In genomic region chr15:98754283-98755022, GRCh38 we compare ENCODE assay signal across 11 cellular contexts.
A peak's percentile ranks its signal among the peaks of the same experiment; 100 is the strongest.
DNase-seq lines count a peak whose midpoint lies in the region; ATAC-seq, FAIRE-seq and TF ChIP-seq lines count a peak whose summit lies in the region.
"Had no signal": no experiment of that assay in that cellular context is flagged by ENCODE, and none has a peak within 500 bp of the region (broad histone marks: within the 10 kb centered on the region; RNA-seq: fewer than 3 reads in every experiment).

No MANE protein-coding gene starts in this region.

- H3K27me3 ChIP-seq in astrocyte (ENCODE audit: insufficient read depth, low read length) (no peaks in the 10 kb centered on the region), stomach (no peaks in the 10 kb centered on the region)

- H3K4me2 ChIP-seq in astrocyte (ENCODE audit: low read length), result peak overlapping the region; percentile 77

- H3K36me3 ChIP-seq in astrocyte (ENCODE audit: insufficient read depth, low read length) (no peaks in the 10 kb centered on the region), stomach (no peaks in the 10 kb centered on the region)

- H3K27ac Mint-ChIP-seq in astrocyte (ENCODE audit: unreplicated experiment), result peak overlapping the region; percentile 92
- H3K27ac Mint-ChIP-seq: activated T-cell treated with anti-CD3 and anti-CD28 coated beads, Interleukin-2, amount 50 U/mL, for 72 hours had no signal

- no peak for TF ChIP-seq CTCF in HFF-Myc (IDR thresholded peaks at IDR 0.05; ENCODE audit: low read depth, low read length, missing control alignments)
- no peak for TF ChIP-seq CTCF in astrocyte (IDR thresholded peaks at IDR 0.05; ENCODE audit: insufficient read depth, low read depth, low read length)
- TF ChIP-seq CTCF in stomach (IDR thresholded peaks at IDR 0.05), result no peak

- TF ChIP-seq POLR2A in stomach (IDR thresholded peaks at IDR 0.05), result no peak

- no peaks in the 10 kb centered on the region for H3K36me3 Mint-ChIP-seq in astrocyte (ENCODE audit: low read depth, unreplicated experiment)

- intact Hi-C loops in stomach (cut with DNase I; ENCODE audit: low total_unique reads), result no loop called here

- H3K9ac ChIP-seq in astrocyte (ENCODE audit: low read length), result peak overlapping the region; percentile 47

- H3K27me3 Mint-ChIP-seq in astrocyte (ENCODE audit: low read depth, unreplicated experiment), result no peaks in the 10 kb centered on the region

- no peak for TF ChIP-seq EP300 in stomach (IDR thresholded peaks at IDR 0.05)

- FAIRE-seq in astrocyte (lab: Jason Lieb, UNC), result peak; percentile 47
- FAIRE-seq: GM12878 had no signal

- H3K9me3 Mint-ChIP-seq in astrocyte (ENCODE audit: unreplicated experiment), result no peaks in the 10 kb centered on the region
- H3K9me3 Mint-ChIP-seq: activated T-cell treated with anti-CD3 and anti-CD28 coated beads, Interleukin-2, amount 50 U/mL, for 72 hours had no signal

- ATAC-seq in GM21619 (IDR thresholded peaks at IDR 0.05; ENCODE audit: unreplicated experiment), result no peak
- ATAC-seq: GM12878 had no signal

- peaks cover 74% of the 10 kb centered on the region for H4K20me1 ChIP-seq in astrocyte (ENCODE audit: insufficient read depth, low read length)

- WGBS in stomach, 5 donors, result 28 to 48% (median 36%) methylated on average over 8 of the region's 8 CpGs

- H3K4me3 ChIP-seq in HFF-Myc (replicated peaks; ENCODE audit: low read depth, low read length) (peak overlapping the region; percentile 13; the same call in 1 of the 2 replicates), astrocyte (ENCODE audit: insufficient read depth, low read depth, low read length) (peak overlapping the region; percentile 24), stomach (peak overlapping the region; percentile 24 to 36 (median 30))
- H3K4me3 ChIP-seq: GM12878 had no signal

- peaks cover 35% of the 10 kb centered on the region for H3K4me1 Mint-ChIP-seq in astrocyte (ENCODE audit: low read depth, unreplicated experiment)

- H3K4me3 Mint-ChIP-seq in astrocyte (ENCODE audit: unreplicated experiment), result peak overlapping the region; percentile 64
- H3K4me3 Mint-ChIP-seq: activated T-cell treated with anti-CD3 and anti-CD28 coated beads, Interleukin-2, amount 50 U/mL, for 72 hours had no signal

- H3K27ac ChIP-seq in astrocyte (ENCODE audit: low read depth, low read length) (peak overlapping the region; percentile 2), stomach (peak overlapping the region; percentile 52 to 77 (median 72))

- H3K79me2 ChIP-seq in astrocyte (ENCODE audit: insufficient read depth, low read length), result peaks cover 99% of the 10 kb centered on the region

- H3K4me1 ChIP-seq in astrocyte (ENCODE audit: insufficient read depth, low read length) (peaks cover 9% of the 10 kb centered on the region), stomach (peaks cover 7 to 65% (median 36%) of the 10 kb centered on the region in 4 donors)

- H2AFZ ChIP-seq in astrocyte (ENCODE audit: low read depth, low read length), result no peak overlapping the region

- DNase-seq in HFF-Myc (ENCODE audit: extremely low read depth, low read depth), result no peak
- DNase-seq in astrocyte (ENCODE audit: low read depth), result peak; percentile 61
- peak; percentile 27 for DNase-seq in inferior parietal cortex (ENCODE audit: extremely low spot score)
- DNase-seq in stomach, result no peak
- no peak for DNase-seq in OCI-M2 (lab: John Stamatoyannopoulos, UW; ENCODE audit: unreplicated experiment)
- no peak for DNase-seq in SK-N-DZ (ENCODE audit: low spot score)
- no peak for DNase-seq in NCI-H187 treated with DMSO at 0.1 percent for 48 hours (lab: John Stamatoyannopoulos, UW)
- DNase-seq: activated T-cell treated with anti-CD3 and anti-CD28 coated beads, Interleukin-2, amount 50 U/mL, for 72 hours; NCI-H446 had no signal

- H3K9me3 ChIP-seq in astrocyte (ENCODE audit: insufficient read depth, low read depth, low read length), result no peaks in the 10 kb centered on the region
- no peaks in the 10 kb centered on the region for H3K9me3 ChIP-seq in stomach

Comparison
In these comparisons a context has a peak if more than half of its experiments do, and no peak if none do; other contexts are left out.
1. DNase-seq: peak in astrocyte (single experiment) and inferior parietal cortex (single experiment); none in HFF-Myc (single experiment), stomach (single experiment), OCI-M2 (single experiment), SK-N-DZ (single experiment) and NCI-H187 treated with DMSO at 0.1 percent for 48 hours (single experiment).
2. Peak in every context shown above with its lines, with median percentiles within 50 percentile points of each other: H3K4me3 ChIP-seq.